Comparison of ENCODE assay signal across 8 cellular contexts in the genomic region with DNA sequence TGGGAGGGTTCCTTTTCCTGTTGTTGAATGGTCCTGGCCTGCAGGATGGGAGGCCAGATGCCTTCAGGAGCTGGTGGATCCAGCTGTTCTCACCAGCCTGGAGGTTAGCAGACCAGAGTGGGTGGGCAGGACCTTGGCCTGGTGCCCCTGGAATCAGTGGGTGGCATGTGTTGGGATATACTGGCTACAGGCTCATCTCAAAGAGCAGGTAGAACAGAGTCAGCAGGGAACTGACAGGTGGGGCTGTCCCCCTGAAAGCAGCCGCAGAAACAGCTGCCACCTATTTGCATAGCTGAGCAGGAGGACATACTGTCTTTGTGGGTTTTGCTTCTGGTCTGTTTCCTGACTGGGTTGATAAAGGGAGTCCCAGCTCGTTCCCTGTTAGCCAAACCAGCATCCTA.
DNase-seq lines count a peak whose midpoint lies in the region; ATAC-seq and TF ChIP-seq lines count a peak whose summit lies in the region.

No MANE protein-coding gene starts in this region.

- no peak for TF ChIP-seq CTCF in osteocyte (IDR thresholded peaks at IDR 0.05)

- H3K27me3 Mint-ChIP-seq in activated CD4-positive, alpha-beta T cell treated with anti-CD3 and anti-CD28 coated beads, Interleukin-2, amount 10 ng/mL, durations not matched to agents 24 days and 14 days, result no peaks in the 10 kb centered on the region
- H3K27me3 Mint-ChIP-seq in osteocyte (ENCODE audit: unreplicated experiment), result no peaks in the 10 kb centered on the region

- peaks cover 13% of the 10 kb centered on the region for H3K4me1 Mint-ChIP-seq in activated CD4-positive, alpha-beta T cell treated with anti-CD3 and anti-CD28 coated beads, Interleukin-2, amount 10 ng/mL, durations not matched to agents 24 days and 14 days
- peaks cover 9% of the 10 kb centered on the region for H3K4me1 Mint-ChIP-seq in osteocyte (ENCODE audit: unreplicated experiment)

- DNase-seq in germinal center (ENCODE audit: low spot score), result peak; percentile 86
- no peak for DNase-seq in ureter (ENCODE audit: low spot score)
- no peak for DNase-seq in activated CD4-positive, alpha-beta T cell treated with anti-CD3 and anti-CD28 coated beads, Interleukin-2, amount 10 ng/mL, durations not matched to agents 24 days and 14 days
- no peak for DNase-seq in NCI-H1048 (lab: John Stamatoyannopoulos, UW)
- DNase-seq in osteocyte (ENCODE audit: extremely low spot score, unreplicated experiment), result no peak

- peak; percentile 76 for ATAC-seq in GM18511 (IDR thresholded peaks at IDR 0.05; ENCODE audit: unreplicated experiment)
- peak; percentile 73 for ATAC-seq in GM21526 (IDR thresholded peaks at IDR 0.05; ENCODE audit: low FRiP score, unreplicated experiment)
- ATAC-seq in HG03565 (IDR thresholded peaks at IDR 0.05; ENCODE audit: unreplicated experiment), result peak; percentile 70

- intact Hi-C loops in activated CD4-positive, alpha-beta T cell treated with anti-CD3 and anti-CD28 coated beads, Interleukin-2, amount 10 ng/mL, durations not matched to agents 24 days and 14 days (cut with micrococcal nuclease), result no loop called here

- H3K9me3 Mint-ChIP-seq in activated CD4-positive, alpha-beta T cell treated with anti-CD3 and anti-CD28 coated beads, Interleukin-2, amount 10 ng/mL, durations not matched to agents 24 days and 14 days, result no peaks in the 10 kb centered on the region
- H3K9me3 Mint-ChIP-seq in osteocyte (ENCODE audit: unreplicated experiment), result no peaks in the 10 kb centered on the region

- no peak overlapping the region for H3K27ac Mint-ChIP-seq in activated CD4-positive, alpha-beta T cell treated with anti-CD3 and anti-CD28 coated beads, Interleukin-2, amount 10 ng/mL, durations not matched to agents 24 days and 14 days
- H3K27ac Mint-ChIP-seq in osteocyte (ENCODE audit: unreplicated experiment), result no peak overlapping the region

- no peak overlapping the region for H3K4me3 Mint-ChIP-seq in activated CD4-positive, alpha-beta T cell treated with anti-CD3 and anti-CD28 coated beads, Interleukin-2, amount 10 ng/mL, durations not matched to agents 24 days and 14 days
- H3K4me3 Mint-ChIP-seq in osteocyte (ENCODE audit: unreplicated experiment), result no peak overlapping the region

- peaks cover 17% of the 10 kb centered on the region for H3K36me3 Mint-ChIP-seq in activated CD4-positive, alpha-beta T cell treated with anti-CD3 and anti-CD28 coated beads, Interleukin-2, amount 10 ng/mL, durations not matched to agents 24 days and 14 days (ENCODE audit: low read depth)
- H3K36me3 Mint-ChIP-seq in osteocyte (ENCODE audit: unreplicated experiment), result no peaks in the 10 kb centered on the region
